12 cellular contexts compared by ENCODE assay signal in genomic region chr3:192063570-192063969, GRCh38.
A peak's percentile ranks its signal among the peaks of the same experiment; 100 is the strongest.
DNase-seq lines count a peak whose midpoint lies in the region; ATAC-seq, FAIRE-seq and TF ChIP-seq lines count a peak whose summit lies in the region.
"Had no signal": no experiment of that assay in that cellular context is flagged by ENCODE, and none has a peak within 500 bp of the region (broad histone marks: within the 10 kb centered on the region; RNA-seq: fewer than 3 reads in every experiment).

No MANE protein-coding gene starts in this region.

- H3K4me2 ChIP-seq in HepG2 (ENCODE audit: low read depth, low read length) = no peak overlapping the region
- H3K4me2 ChIP-seq: A549 had no signal

- H4K20me1 ChIP-seq in HepG2 (ENCODE audit: insufficient read depth, low read length) = no peaks in the 10 kb centered on the region

- TF ChIP-seq CTCF in right lobe of liver (IDR thresholded peaks at IDR 0.05) (no peak), HepG2 (CRISPR knock-in tag; IDR thresholded peaks at IDR 0.05) (no peak), fibroblast of mammary gland (conservative IDR thresholded peaks at IDR 0.05; ENCODE audit: control insufficient read depth, insufficient read depth, low read depth, low read length) (no peak), esophagus muscularis mucosa (IDR thresholded peaks at IDR 0.05) (no peak)

- no peak for FAIRE-seq in HepG2 (lab: Jason Lieb, UNC)
- FAIRE-seq: A549, endometrium had no signal

- H3K4me3 ChIP-seq in right lobe of liver (no peak overlapping the region), HepG2 (replicated peaks in 1 of 3; ENCODE audit: insufficient read depth in 1 of 3, low read depth in 2 of 3, low read length in 3 of 3) (no peak overlapping the region), fibroblast of mammary gland (ENCODE audit: control insufficient read depth, low read depth, low read length) (no peak overlapping the region), aorta (ENCODE audit: low read length in 2 of 2) (no peak overlapping the region), esophagus muscularis mucosa (peak overlapping the region in 2 of 4 donors; percentile 7 to 10)
- H3K4me3 ChIP-seq: A549 had no signal

- TF ChIP-seq EP300 in HepG2 (IDR thresholded peaks at IDR 0.05; ENCODE audit: low read depth in 2 of 2, low read length in 2 of 2) (no peak), HepG2 (CRISPR knock-in tag; IDR thresholded peaks at IDR 0.05; ENCODE audit: borderline replicate concordance) (no peak), esophagus muscularis mucosa (IDR thresholded peaks at IDR 0.05) (no peak)

- CTCF ChIA-PET in HepG2 (lab: Yijun Ruan, JAX; ENCODE audit: low intra/inter-chr PET ratio, low total read pairs) = no interaction called here

- no TSS peak for BruUV-seq in HepG2 (replicated peaks; lab: Mats Ljungman, UMichigan)

- no peaks in the 10 kb centered on the region for H3K79me2 ChIP-seq in HepG2 (ENCODE audit: insufficient read depth, low read length)

- 43% methylated on average over 13 of the region's 16 CpGs for WGBS in right lobe of liver (ENCODE audit: insufficient coverage, low coverage, low lambda C conversion rate, missing lambda C conversion rate)
- 39% methylated on average over 14 of the region's 16 CpGs for WGBS in HepG2 (ENCODE audit: low lambda C conversion rate)
- WGBS in aorta, 2 donors = 31% methylated on average over 16 of the region's 16 CpGs
- 48% methylated on average over 15 of the region's 16 CpGs for WGBS in esophagus muscularis mucosa

- DNase-seq in right lobe of liver (peak in 1 of 3 donors; percentile 22), HepG2 (ENCODE audit: low spot score) (no peak), fibroblast of mammary gland (ENCODE audit: low read depth) (peak; percentile 16), aorta (no peak), esophagus muscularis mucosa (ENCODE audit: extremely low spot score) (no peak), KG1 (lab: John Stamatoyannopoulos, UW) (no peak)
- no peak for DNase-seq in stimulated activated CD4-positive, alpha-beta T cell treated with anti-CD3 and anti-CD28 coated beads, Interleukin-15, amount 100 ng/mL, for 24 hours
- DNase-seq: NK-92 treated with Interleukin-12 subunit alpha and Interleukin-12 subunit beta, amount 100 ng/mL, for 24 hours; stimulated activated CD4-positive, alpha-beta T cell treated with anti-CD3 and anti-CD28 coated beads, Interleukin-4, amount 100 ng/mL, for 4 hours had no signal

- intact Hi-C loops in right lobe of liver (cut with DNase I) (no loop called here), HepG2 (cut with micrococcal nuclease; ENCODE audit: unreplicated experiment) (no loop called here), aorta (cut with DNase I) (no loop called here), esophagus muscularis mucosa (cut with DNase I) (no loop called here)

- H3K27me3 ChIP-seq in right lobe of liver (no peaks in the 10 kb centered on the region), HepG2 (ENCODE audit: control insufficient read depth in 1 of 2, insufficient read depth in 2 of 2, low read length in 2 of 2) (no peaks in the 10 kb centered on the region), aorta (ENCODE audit: control insufficient read depth in 1 of 2, insufficient read depth in 2 of 2, low read length in 1 of 2) (no peaks in the 10 kb centered on the region), esophagus muscularis mucosa (no peaks in the 10 kb centered on the region)

- H3K36me3 ChIP-seq in right lobe of liver (no peaks in the 10 kb centered on the region), HepG2 (replicated peaks in 1 of 2; ENCODE audit: control insufficient read depth in 1 of 2, insufficient read depth in 2 of 2, low read length in 2 of 2) (no peaks in the 10 kb centered on the region), aorta (ENCODE audit: control insufficient read depth in 1 of 2, insufficient read depth in 2 of 2, low read length in 1 of 2) (no peaks in the 10 kb centered on the region), esophagus muscularis mucosa (no peaks in the 10 kb centered on the region)

- ATAC-seq in right lobe of liver (peak; percentile 34 to 61 (median 52)), HepG2 (no peak), HG03442 (IDR thresholded peaks at IDR 0.05; ENCODE audit: unreplicated experiment) (peak; percentile 66), aorta (ENCODE audit: low FRiP score) (peak; percentile 60)
- ATAC-seq: A549 had no signal

- H3K9me3 ChIP-seq in right lobe of liver (no peaks in the 10 kb centered on the region), HepG2 (ENCODE audit: low read length) (no peaks in the 10 kb centered on the region), aorta (ENCODE audit: control insufficient read depth, low read length) (no peaks in the 10 kb centered on the region), esophagus muscularis mucosa (no peaks in the 10 kb centered on the region)
- H3K9me3 ChIP-seq: A549 had no signal

- no peak overlapping the region for H2AFZ ChIP-seq in HepG2 (ENCODE audit: low read length)

- no peak overlapping the region for H3K27ac ChIP-seq in right lobe of liver
- no peak overlapping the region for H3K27ac ChIP-seq in HepG2 (ENCODE audit: extremely low read length, insufficient read depth, low read length)
- H3K27ac ChIP-seq in aorta (ENCODE audit: low read depth in 1 of 2, low read length in 2 of 2) = no peak overlapping the region
- no peak overlapping the region for H3K27ac ChIP-seq in esophagus muscularis mucosa (replicated peaks in 1 of 4)
- H3K27ac ChIP-seq: A549 had no signal

- in situ Hi-C loops in HepG2 (cut with HindIII; ENCODE audit: extremely low pct_ligation_motif_present, low pct_unique_long_range_greater_than_20kb) = no loop called here

- H3K9ac ChIP-seq in HepG2 (ENCODE audit: insufficient read depth, low read depth, low read length) = no peak overlapping the region

- TF ChIP-seq RAD21 in HepG2 (CRISPR knock-in tag; IDR thresholded peaks at IDR 0.05) = no peak

- H3K4me1 ChIP-seq in right lobe of liver (no peaks in the 10 kb centered on the region), HepG2 (ENCODE audit: insufficient read depth, low read length) (no peaks in the 10 kb centered on the region), aorta (ENCODE audit: control insufficient read depth in 1 of 2, insufficient read depth in 2 of 2, low read length in 2 of 2) (no peaks in the 10 kb centered on the region), esophagus muscularis mucosa (no peaks in the 10 kb centered on the region)
- H3K4me1 ChIP-seq: A549 had no signal

- POLR2A ChIA-PET in HepG2 (lab: Yijun Ruan, JAX) = no interaction called here

- TF ChIP-seq POLR2A in right lobe of liver (IDR thresholded peaks at IDR 0.05) (no peak), HepG2 (IDR thresholded peaks at IDR 0.05; ENCODE audit: insufficient read depth in 1 of 2, low read depth in 2 of 2, low read length in 2 of 2) (no peak), esophagus muscularis mucosa (IDR thresholded peaks at IDR 0.05; ENCODE audit: low read depth) (no peak)

TF ChIP-seq in HepG2, 621 proteins besides CTCF, POLR2A, EP300 and RAD21:
- no peak for TF ChIP-seq RFXANK (CRISPR knock-in tag; IDR thresholded peaks at IDR 0.05)
